Comparison of ENCODE assay signal across 8 cellular contexts in the genomic region with DNA sequence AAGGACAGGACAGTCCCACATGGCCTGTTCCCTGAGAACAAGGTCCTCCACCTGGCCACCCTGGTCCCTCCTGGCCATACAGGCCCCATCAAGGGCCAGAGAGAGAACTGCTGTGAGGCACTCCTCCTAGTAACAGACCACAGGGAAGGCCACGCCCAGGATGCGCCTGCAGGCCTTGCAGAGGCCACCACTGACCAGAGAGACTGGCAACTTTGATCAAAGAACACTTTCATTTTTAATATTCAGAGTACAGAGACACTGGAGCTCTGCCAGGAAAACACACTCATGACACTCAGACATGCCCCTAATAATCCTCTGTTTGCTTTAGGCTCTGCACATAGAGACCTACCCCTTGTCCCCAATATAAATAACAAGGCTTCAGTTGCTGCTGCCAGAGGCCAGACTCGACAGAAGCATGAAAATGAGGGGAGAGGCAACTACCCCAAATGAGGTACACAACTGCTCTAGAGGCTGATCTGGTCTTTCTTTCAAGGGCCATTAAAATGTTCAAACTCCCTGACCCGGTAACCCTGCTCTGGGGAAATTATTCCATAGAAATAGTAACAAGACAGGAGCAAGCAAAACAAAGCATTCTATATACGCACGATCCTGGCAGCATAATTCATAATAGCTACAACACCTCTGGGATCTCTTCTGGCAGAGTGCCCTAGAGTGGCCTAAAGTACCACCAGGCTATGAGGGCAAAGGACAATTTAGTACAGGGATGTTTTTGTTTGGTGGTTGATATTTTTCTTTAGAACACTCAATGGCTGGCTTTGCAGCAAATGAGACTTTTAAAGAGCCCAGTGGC. TPM values are rescaled to one million over a fixed set of nuclear protein-coding genes. Genes with fewer than 3 reads are reported as not detected.
DNase-seq lines count a peak whose midpoint lies in the region; ATAC-seq lines count a peak whose summit lies in the region.

No MANE protein-coding gene starts in this region.

- ATAC-seq in GM21576 (IDR thresholded peaks at IDR 0.05; ENCODE audit: unreplicated experiment), result no peak

- no peaks in the 10 kb centered on the region for H3K9me3 ChIP-seq in Karpas-422 (ENCODE audit: low read length)

- DNase-seq in AG08396 (ENCODE audit: low spot score) (peak; percentile 40), Karpas-422 (no peak), hepatic stellate cell (ENCODE audit: low spot score) (peak; percentile 60), GDM1 (lab: John Stamatoyannopoulos, UW) (no peak), 8988T (no peak)
- DNase-seq in activated naive CD8-positive, alpha-beta T cell treated with anti-CD3 and anti-CD28 coated beads for 36 hours, result no peak

- peak overlapping the region; percentile 55 for H3K4me2 ChIP-seq in Karpas-422 (ENCODE audit: low read depth, low read length, poor library complexity, severe bottlenecking)

- 0 out of 2 replicates have a peak, but pooled peaks cover 9% of the 10 kb centered on the region for H3K36me3 ChIP-seq in Karpas-422 (ENCODE audit: insufficient read depth, low read length)

- H3K27ac ChIP-seq in Karpas-422 (ENCODE audit: low read length), result peak overlapping the region; percentile 99

- H3K4me1 ChIP-seq in Karpas-422 (ENCODE audit: low read length), result peaks cover 100% of the 10 kb centered on the region

- H3K27ac Mint-ChIP-seq in activated naive CD8-positive, alpha-beta T cell treated with anti-CD3 and anti-CD28 coated beads for 36 hours, result peak overlapping the region; percentile 61
- peak overlapping the region; percentile 15 for H3K27ac Mint-ChIP-seq in stimulated activated naive CD8-positive, alpha-beta T cell treated with anti-CD3 and anti-CD28 coated beads, Interleukin-15, Interleukin-2, amounts not matched to agents 100 ng/mL and 50 ng/mL, for 24 hours

- no peak overlapping the region for H2AFZ ChIP-seq in Karpas-422 (ENCODE audit: low read length)

- H3K27me3 Mint-ChIP-seq in activated naive CD8-positive, alpha-beta T cell treated with anti-CD3 and anti-CD28 coated beads for 36 hours, result no peaks in the 10 kb centered on the region
- no peaks in the 10 kb centered on the region for H3K27me3 Mint-ChIP-seq in stimulated activated naive CD8-positive, alpha-beta T cell treated with anti-CD3 and anti-CD28 coated beads, Interleukin-15, Interleukin-2, amounts not matched to agents 100 ng/mL and 50 ng/mL, for 24 hours

- H3K27me3 ChIP-seq in Karpas-422 (ENCODE audit: low read length), result no peaks in the 10 kb centered on the region

- peaks cover 9% of the 10 kb centered on the region for H3K9me3 Mint-ChIP-seq in activated naive CD8-positive, alpha-beta T cell treated with anti-CD3 and anti-CD28 coated beads for 36 hours
- no peaks in the 10 kb centered on the region for H3K9me3 Mint-ChIP-seq in stimulated activated naive CD8-positive, alpha-beta T cell treated with anti-CD3 and anti-CD28 coated beads, Interleukin-15, Interleukin-2, amounts not matched to agents 100 ng/mL and 50 ng/mL, for 24 hours

- peaks cover 66% of the 10 kb centered on the region for H3K4me1 Mint-ChIP-seq in activated naive CD8-positive, alpha-beta T cell treated with anti-CD3 and anti-CD28 coated beads for 36 hours
- peaks cover 93% of the 10 kb centered on the region for H3K4me1 Mint-ChIP-seq in stimulated activated naive CD8-positive, alpha-beta T cell treated with anti-CD3 and anti-CD28 coated beads, Interleukin-15, Interleukin-2, amounts not matched to agents 100 ng/mL and 50 ng/mL, for 24 hours (ENCODE audit: low read depth)

- no peaks in the 10 kb centered on the region for H3K9me2 ChIP-seq in Karpas-422 (replicated peaks; ENCODE audit: insufficient read depth, low read length)

- H3K4me3 ChIP-seq in Karpas-422 (ENCODE audit: low read length), result peak overlapping the region; percentile 32

- no peak overlapping the region for H3K4me3 Mint-ChIP-seq in activated naive CD8-positive, alpha-beta T cell treated with anti-CD3 and anti-CD28 coated beads for 36 hours
- H3K4me3 Mint-ChIP-seq in stimulated activated naive CD8-positive, alpha-beta T cell treated with anti-CD3 and anti-CD28 coated beads, Interleukin-15, Interleukin-2, amounts not matched to agents 100 ng/mL and 50 ng/mL, for 24 hours, result no peak overlapping the region

- H3K36me3 Mint-ChIP-seq in activated naive CD8-positive, alpha-beta T cell treated with anti-CD3 and anti-CD28 coated beads for 36 hours, result peaks cover 40% of the 10 kb centered on the region
- H3K36me3 Mint-ChIP-seq in stimulated activated naive CD8-positive, alpha-beta T cell treated with anti-CD3 and anti-CD28 coated beads, Interleukin-15, Interleukin-2, amounts not matched to agents 100 ng/mL and 50 ng/mL, for 24 hours (ENCODE audit: low read depth), result peaks cover 45% of the 10 kb centered on the region

- H3K9ac ChIP-seq in Karpas-422 (ENCODE audit: low read length), result peak overlapping the region; percentile 72

- no peaks in the 10 kb centered on the region for H4K20me1 ChIP-seq in Karpas-422 (ENCODE audit: insufficient read depth, low read depth, low read length)

- peaks cover 56% of the 10 kb centered on the region for H3K79me2 ChIP-seq in Karpas-422 (ENCODE audit: low read length)

RNA-seq across cellular contexts. Expression of a gene that starts 44.7 kb away (rescaled TPM):
- total RNA-seq in Karpas-422 (2014; rRNA removed; shearing (Covaris generic); ENCODE audit: low replicate concordance), result 40.2 and 83.5 TPM in 2 replicates
- 10 to 100 TPM; 48.8 to 55.4 TPM for total RNA-seq in activated naive CD8-positive, alpha-beta T cell treated with anti-CD3 and anti-CD28 coated beads for 36 hours

RNA-seq across cellular contexts. Expression of a gene that starts 47.6 kb away (rescaled TPM):
- 60.5 and 133 TPM in 2 replicates for total RNA-seq in Karpas-422 (2014; rRNA removed; shearing (Covaris generic); ENCODE audit: low replicate concordance)
- 10 to 100 TPM; 63.1 to 67.4 TPM for total RNA-seq in activated naive CD8-positive, alpha-beta T cell treated with anti-CD3 and anti-CD28 coated beads for 36 hours

RNA-seq across cellular contexts. Expression of a gene that starts 54.3 kb away (rescaled TPM):
- not detected in 2 replicates for total RNA-seq in Karpas-422 (2014; rRNA removed; shearing (Covaris generic); ENCODE audit: low replicate concordance)
- total RNA-seq in activated naive CD8-positive, alpha-beta T cell treated with anti-CD3 and anti-CD28 coated beads for 36 hours, result not detected

Comparison
In these comparisons a context has a peak if more than half of its experiments do, and no peak if none do; other contexts are left out.
1. DNase-seq: peak in AG08396 (single experiment) and hepatic stellate cell (single experiment); none in Karpas-422 (single experiment), activated naive CD8-positive, alpha-beta T cell treated with anti-CD3 and anti-CD28 coated beads for 36 hours (single experiment), GDM1 (single experiment) and 8988T (single experiment).